11 cellular contexts compared by ENCODE assay signal in genomic region chr3:141840737-141841544, GRCh38. TPM values are rescaled to one million over a fixed set of nuclear protein-coding genes. Genes with fewer than 3 reads are reported as not detected.
DNase-seq lines count a peak whose midpoint lies in the region; ATAC-seq and TF ChIP-seq lines count a peak whose summit lies in the region.
"Had no signal": no experiment of that assay in that cellular context is flagged by ENCODE, and none has a peak within 500 bp of the region (broad histone marks: within the 10 kb centered on the region; RNA-seq: fewer than 3 reads in every experiment).

No MANE protein-coding gene starts in this region.

- ATAC-seq in activated T-helper 17 cell treated with anti-CD3 and anti-CD28 coated beads, Interleukin-2, amount 50 U/mL, for 72 hours (replicated peaks), result peak; percentile 78
- peak; percentile 71 for ATAC-seq in foreskin keratinocyte
- ATAC-seq in HG03521 (IDR thresholded peaks at IDR 0.05; ENCODE audit: unreplicated experiment), result no peak
- ATAC-seq: CD8-positive, alpha-beta T cell had no signal

- no peaks in the 10 kb centered on the region for H3K9me3 Mint-ChIP-seq in activated T-helper 17 cell treated with anti-CD3 and anti-CD28 coated beads, Interleukin-2, amount 50 U/mL, for 72 hours
- H3K9me3 Mint-ChIP-seq: CD8-positive, alpha-beta T cell had no signal

- H3K27me3 Mint-ChIP-seq in activated T-helper 17 cell treated with anti-CD3 and anti-CD28 coated beads, Interleukin-2, amount 50 U/mL, for 72 hours, result no peaks in the 10 kb centered on the region

- no peak overlapping the region for H3K4me3 Mint-ChIP-seq in activated T-helper 17 cell treated with anti-CD3 and anti-CD28 coated beads, Interleukin-2, amount 50 U/mL, for 72 hours
- H3K4me3 Mint-ChIP-seq: CD8-positive, alpha-beta T cell had no signal

- H3K4me1 Mint-ChIP-seq in activated T-helper 17 cell treated with anti-CD3 and anti-CD28 coated beads, Interleukin-2, amount 50 U/mL, for 72 hours, result no peaks in the 10 kb centered on the region

- peak overlapping the region; percentile 61 for H3K27ac ChIP-seq in foreskin keratinocyte
- H3K27ac ChIP-seq: uterus, WERI-Rb-1 had no signal

- no peak for TF ChIP-seq CTCF in foreskin keratinocyte (conservative IDR thresholded peaks at IDR 0.05)

- H3K36me3 Mint-ChIP-seq in activated T-helper 17 cell treated with anti-CD3 and anti-CD28 coated beads, Interleukin-2, amount 50 U/mL, for 72 hours (ENCODE audit: low read depth), result no peaks in the 10 kb centered on the region
- H3K36me3 Mint-ChIP-seq: CD8-positive, alpha-beta T cell had no signal

- DNase-seq in stimulated activated CD4-positive, alpha-beta T cell treated with anti-CD3 and anti-CD28 coated beads, Interleukin-4, amount 100 ng/mL, for 24 hours, result peak; percentile 4
- no peak for DNase-seq in stimulated activated CD4-positive, alpha-beta T cell treated with anti-CD3 and anti-CD28 coated beads, Interleukin-2, amount 100 ng/mL, for 48 hours
- DNase-seq in foreskin keratinocyte (peak; percentile 59 to 80), putamen (ENCODE audit: low spot score) (no peak), superior temporal gyrus (ENCODE audit: extremely low spot score) (no peak), NAMALWA (ENCODE audit: low spot score) (no peak)
- DNase-seq: CD8-positive, alpha-beta T cell; uterus; WERI-Rb-1 had no signal

- H3K27me3 ChIP-seq in foreskin keratinocyte, result no peaks in the 10 kb centered on the region
- H3K27me3 ChIP-seq: uterus had no signal

- no peak overlapping the region for H3K27ac Mint-ChIP-seq in activated T-helper 17 cell treated with anti-CD3 and anti-CD28 coated beads, Interleukin-2, amount 50 U/mL, for 72 hours
- H3K27ac Mint-ChIP-seq: CD8-positive, alpha-beta T cell had no signal

- H3K4me1 ChIP-seq in foreskin keratinocyte, result peaks cover 13% of the 10 kb centered on the region
- H3K4me1 ChIP-seq: uterus had no signal

RNA-seq across cellular contexts. Expression of gene ATP1B3, which starts 35.5 kb away (rescaled TPM):
- total RNA-seq in activated T-helper 17 cell treated with anti-CD3 and anti-CD28 coated beads, Interleukin-2, amount 50 U/mL, for 72 hours, result 100 to 1,000 TPM in 1 of 2 donors, 10 to 100 TPM in 1; 93.6 to 194 TPM
- 129 and 156 TPM in 2 replicates for total RNA-seq in foreskin keratinocyte
- 185 and 222 TPM in 2 replicates for polyA plus RNA-seq in foreskin keratinocyte

Comparison
In these comparisons a context has a peak if more than half of its experiments do, and no peak if none do; other contexts are left out.
1. DNase-seq: peak in stimulated activated CD4-positive, alpha-beta T cell treated with anti-CD3 and anti-CD28 coated beads, Interleukin-4, amount 100 ng/mL, for 24 hours (single experiment) and foreskin keratinocyte (2 of 2); none in stimulated activated CD4-positive, alpha-beta T cell treated with anti-CD3 and anti-CD28 coated beads, Interleukin-2, amount 100 ng/mL, for 48 hours (0 of 2), putamen (single experiment), superior temporal gyrus (single experiment) and NAMALWA (single experiment).